1 cellular context compared by ENCODE assay signal in genomic region chr14:24234095-24235020, GRCh38.
TF ChIP-seq lines count a peak whose summit lies in the region.

No MANE protein-coding gene starts in this region.

TF ChIP-seq in HepG2, 621 proteins besides CTCF, POLR2A, EP300 and RAD21 (continued from another document and continues in another):
- TF ChIP-seq ZC3H4 (CRISPR knock-in tag; IDR thresholded peaks at IDR 0.05; ENCODE audit: borderline replicate concordance) (0 out of 2 replicates have a peak, but pooled peaks have one; percentile 30), KLF12 (CRISPR knock-in tag; IDR thresholded peaks at IDR 0.05; ENCODE audit: borderline replicate concordance) (no peak), NR2F6 (IDR thresholded peaks at IDR 0.05) (no peak), NR2F6 (CRISPR knock-in tag; IDR thresholded peaks at IDR 0.05) (no peak), DNMT3B (CRISPR knock-in tag; conservative IDR thresholded peaks at IDR 0.05) (0 out of 2 replicates have a peak, but pooled peaks have one; percentile 7), ZNF317 (CRISPR knock-in tag; IDR thresholded peaks at IDR 0.05) (no peak), MEIS2 (CRISPR knock-in tag; IDR thresholded peaks at IDR 0.05) (no peak), ZNF329 (CRISPR knock-in tag; IDR thresholded peaks at IDR 0.05; ENCODE audit: low read depth) (no peak), ZNF3 (CRISPR knock-in tag; IDR thresholded peaks at IDR 0.05) (no peak), ZNF18 (CRISPR knock-in tag; IDR thresholded peaks at IDR 0.05; ENCODE audit: insufficient replicate concordance) (no peak), ZBTB20 (CRISPR knock-in tag; IDR thresholded peaks at IDR 0.05; ENCODE audit: borderline replicate concordance, low read depth) (no peak), ZBTB26 (CRISPR knock-in tag; IDR thresholded peaks at IDR 0.05; ENCODE audit: borderline replicate concordance) (no peak), ZNF121 (CRISPR knock-in tag; IDR thresholded peaks at IDR 0.05) (no peak), MAFG (CRISPR knock-in tag; IDR thresholded peaks at IDR 0.05) (no peak), ZNF543 (CRISPR knock-in tag; IDR thresholded peaks at IDR 0.05) (0 out of 2 replicates have a peak, but pooled peaks have one; percentile 46), ZNF468 (CRISPR knock-in tag; IDR thresholded peaks at IDR 0.05) (no peak), NR2C2 (CRISPR knock-in tag; IDR thresholded peaks at IDR 0.05; ENCODE audit: borderline replicate concordance) (0 out of 2 replicates have a peak, but pooled peaks have one; percentile 12), FOXM1 (CRISPR knock-in tag; IDR thresholded peaks at IDR 0.05) (no peak), ZNF264 (CRISPR knock-in tag; IDR thresholded peaks at IDR 0.05) (no peak), ZNF777 (CRISPR knock-in tag; IDR thresholded peaks at IDR 0.05) (no peak), LRRFIP1 (CRISPR knock-in tag; conservative IDR thresholded peaks at IDR 0.05) (no peak), MAZ (IDR thresholded peaks at IDR 0.05; ENCODE audit: borderline replicate concordance, low read depth, low read length) (no peak), MAZ (CRISPR knock-in tag; IDR thresholded peaks at IDR 0.05; ENCODE audit: low read depth) (no peak), GRHL1 (CRISPR knock-in tag; conservative IDR thresholded peaks at IDR 0.05) (no peak), ZKSCAN5 (CRISPR knock-in tag; IDR thresholded peaks at IDR 0.05) (no peak), ZNF484 (CRISPR knock-in tag; IDR thresholded peaks at IDR 0.05; ENCODE audit: borderline replicate concordance, low read depth) (no peak), ZNF841 (CRISPR knock-in tag; IDR thresholded peaks at IDR 0.05; ENCODE audit: borderline replicate concordance) (no peak), HNF1A (IDR thresholded peaks at IDR 0.05; ENCODE audit: low read depth) (no peak), HNF1A (CRISPR knock-in tag; IDR thresholded peaks at IDR 0.05; ENCODE audit: borderline replicate concordance) (peak; percentile 21; the same call in 1 of the 2 replicates), SSRP1 (CRISPR knock-in tag; IDR thresholded peaks at IDR 0.05) (peak; percentile 69; the same call in 1 of the 2 replicates), ZBTB46 (CRISPR knock-in tag; IDR thresholded peaks at IDR 0.05; ENCODE audit: borderline replicate concordance) (no peak), MTF2 (CRISPR knock-in tag; IDR thresholded peaks at IDR 0.05; ENCODE audit: borderline replicate concordance) (no peak), XRCC5 (optimal IDR thresholded peaks at IDR 0.05; ENCODE audit: low read length) (no peak), E2F5 (CRISPR knock-in tag; conservative IDR thresholded peaks at IDR 0.05) (no peak)
- TF ChIP-seq, protein P1, sequence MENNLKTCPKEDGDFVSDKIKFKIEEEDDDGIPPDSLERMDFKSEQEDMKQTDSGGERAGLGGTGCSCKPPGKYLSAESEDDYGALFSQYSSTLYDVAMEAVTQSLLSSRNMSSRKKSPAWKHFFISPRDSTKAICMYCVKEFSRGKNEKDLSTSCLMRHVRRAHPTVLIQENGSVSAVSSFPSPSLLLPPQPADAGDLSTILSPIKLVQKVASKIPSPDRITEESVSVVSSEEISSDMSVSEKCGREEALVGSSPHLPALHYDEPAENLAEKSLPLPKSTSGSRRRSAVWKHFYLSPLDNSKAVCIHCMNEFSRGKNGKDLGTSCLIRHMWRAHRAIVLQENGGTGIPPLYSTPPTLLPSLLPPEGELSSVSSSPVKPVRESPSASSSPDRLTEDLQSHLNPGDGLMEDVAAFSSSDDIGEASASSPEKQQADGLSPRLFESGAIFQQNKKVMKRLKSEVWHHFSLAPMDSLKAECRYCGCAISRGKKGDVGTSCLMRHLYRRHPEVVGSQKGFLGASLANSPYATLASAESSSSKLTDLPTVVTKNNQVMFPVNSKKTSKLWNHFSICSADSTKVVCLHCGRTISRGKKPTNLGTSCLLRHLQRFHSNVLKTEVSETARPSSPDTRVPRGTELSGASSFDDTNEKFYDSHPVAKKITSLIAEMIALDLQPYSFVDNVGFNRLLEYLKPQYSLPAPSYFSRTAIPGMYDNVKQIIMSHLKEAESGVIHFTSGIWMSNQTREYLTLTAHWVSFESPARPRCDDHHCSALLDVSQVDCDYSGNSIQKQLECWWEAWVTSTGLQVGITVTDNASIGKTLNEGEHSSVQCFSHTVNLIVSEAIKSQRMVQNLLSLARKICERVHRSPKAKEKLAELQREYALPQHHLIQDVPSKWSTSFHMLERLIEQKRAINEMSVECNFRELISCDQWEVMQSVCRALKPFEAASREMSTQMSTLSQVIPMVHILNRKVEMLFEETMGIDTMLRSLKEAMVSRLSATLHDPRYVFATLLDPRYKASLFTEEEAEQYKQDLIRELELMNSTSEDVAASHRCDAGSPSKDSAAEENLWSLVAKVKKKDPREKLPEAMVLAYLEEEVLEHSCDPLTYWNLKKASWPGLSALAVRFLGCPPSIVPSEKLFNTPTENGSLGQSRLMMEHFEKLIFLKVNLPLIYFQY (CRISPR knock-in tag; IDR thresholded peaks at IDR 0.05; ENCODE audit: borderline replicate concordance) = no peak
- TF ChIP-seq, protein P2, sequence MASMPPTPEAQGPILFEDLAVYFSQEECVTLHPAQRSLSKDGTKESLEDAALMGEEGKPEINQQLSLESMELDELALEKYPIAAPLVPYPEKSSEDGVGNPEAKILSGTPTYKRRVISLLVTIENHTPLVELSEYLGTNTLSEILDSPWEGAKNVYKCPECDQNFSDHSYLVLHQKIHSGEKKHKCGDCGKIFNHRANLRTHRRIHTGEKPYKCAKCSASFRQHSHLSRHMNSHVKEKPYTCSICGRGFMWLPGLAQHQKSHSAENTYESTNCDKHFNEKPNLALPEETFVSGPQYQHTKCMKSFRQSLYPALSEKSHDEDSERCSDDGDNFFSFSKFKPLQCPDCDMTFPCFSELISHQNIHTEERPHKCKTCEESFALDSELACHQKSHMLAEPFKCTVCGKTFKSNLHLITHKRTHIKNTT (CRISPR knock-in tag; IDR thresholded peaks at IDR 0.05) = no peak
